8 cellular contexts compared by ENCODE assay signal in the genomic region with DNA sequence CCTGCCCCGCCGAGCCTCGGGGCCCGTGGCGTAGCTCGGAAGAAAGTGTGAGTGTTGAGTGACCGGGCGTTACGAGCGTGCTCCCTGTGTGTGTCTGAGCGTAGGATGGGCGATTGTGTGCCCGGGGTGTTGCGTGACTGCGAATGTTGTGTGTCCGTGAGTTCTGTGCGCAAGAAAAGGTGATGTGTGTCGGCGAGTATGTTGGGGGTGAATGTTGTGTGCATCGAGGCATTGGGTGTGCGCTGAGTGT. TPM values are rescaled to one million over a fixed set of nuclear protein-coding genes. Genes with fewer than 3 reads are reported as not detected.
DNase-seq lines count a peak whose midpoint lies in the region; ATAC-seq and TF ChIP-seq lines count a peak whose summit lies in the region.

No MANE protein-coding gene starts in this region.

- H3K4me1 ChIP-seq in gastroesophageal sphincter: peaks cover 0 to 29% (median 9%) of the 10 kb centered on the region in 3 donors

- no peaks in the 10 kb centered on the region for H3F3A ChIP-seq in SU-DHL-6 (ENCODE audit: insufficient read depth)

- H3K79me2 ChIP-seq in SU-DHL-6 (ENCODE audit: insufficient read depth, low read length): no peaks in the 10 kb centered on the region

- H3K4me2 ChIP-seq in SU-DHL-6 (ENCODE audit: low read depth, low read length, poor library complexity, severe bottlenecking): peak overlapping the region; percentile 40

- ATAC-seq in gastroesophageal sphincter (no peak), GM21390 (IDR thresholded peaks at IDR 0.05; ENCODE audit: unreplicated experiment) (no peak), GM21529 (IDR thresholded peaks at IDR 0.05; ENCODE audit: unreplicated experiment) (no peak)

- H3K9me2 ChIP-seq in SU-DHL-6 (replicated peaks; ENCODE audit: insufficient read depth, low read length): no peaks in the 10 kb centered on the region

- no peaks in the 10 kb centered on the region for H4K20me1 ChIP-seq in SU-DHL-6 (ENCODE audit: low read depth, low read length)

- no peak for TF ChIP-seq CTCF in GM12875 (IDR thresholded peaks at IDR 0.05; ENCODE audit: borderline replicate concordance, insufficient read depth, low read depth, low read length)
- TF ChIP-seq CTCF in SU-DHL-6 (IDR thresholded peaks at IDR 0.05; ENCODE audit: insufficient read depth, low read length, poor library complexity, severe bottlenecking): no peak
- TF ChIP-seq CTCF in gastroesophageal sphincter (IDR thresholded peaks at IDR 0.05): no peak

- TF ChIP-seq POLR2A in gastroesophageal sphincter (IDR thresholded peaks at IDR 0.05): no peak

- DNase-seq in skeletal muscle cell (ENCODE audit: low read depth) (no peak), NCI-H2029 treated with DMSO at 0.1 percent for 48 hours (lab: John Stamatoyannopoulos, UW) (no peak), medulla oblongata (ENCODE audit: extremely low spot score) (no peak)

- H3K27me3 ChIP-seq in SU-DHL-6 (ENCODE audit: low read length) (no peaks in the 10 kb centered on the region), gastroesophageal sphincter (peaks cover 56% of the 10 kb centered on the region)

- H3K36me3 ChIP-seq in SU-DHL-6 (ENCODE audit: low read length) (no peaks in the 10 kb centered on the region), gastroesophageal sphincter (no peaks in the 10 kb centered on the region)

- H3K4me3 ChIP-seq in GM12875 (ENCODE audit: low read depth, low read length): peak overlapping the region; percentile 2
- peak overlapping the region; percentile 25 for H3K4me3 ChIP-seq in SU-DHL-6 (ENCODE audit: insufficient read depth, low read length, poor library complexity, severe bottlenecking)
- peak overlapping the region; percentile 34 to 73 for H3K4me3 ChIP-seq in gastroesophageal sphincter
- peak overlapping the region; percentile 90 for H3K4me3 ChIP-seq in skeletal muscle cell (ENCODE audit: low read depth, low read length)

- no peak overlapping the region for H3K27ac ChIP-seq in SU-DHL-6 (ENCODE audit: low read depth, low read length)
- H3K27ac ChIP-seq in gastroesophageal sphincter: peak overlapping the region in 3 of 4 donors; percentile 76 to 82 (median 78)

- WGBS in gastroesophageal sphincter (ENCODE audit: low coverage in 1 of 2), 2 donors: 0% methylated on average over 4 of the region's 21 CpGs; no CpG with 5 or more reads in 1 of the 2 donors

- H3K9ac ChIP-seq in SU-DHL-6 (ENCODE audit: low read length): no peak overlapping the region

- H3K9me3 ChIP-seq in SU-DHL-6 (ENCODE audit: insufficient read depth, low read length) (no peaks in the 10 kb centered on the region), gastroesophageal sphincter (no peaks in the 10 kb centered on the region)

- no peak for TF ChIP-seq EP300 in gastroesophageal sphincter (IDR thresholded peaks at IDR 0.05)

- no peak overlapping the region for H2AFZ ChIP-seq in SU-DHL-6 (ENCODE audit: low read depth, low read length, severe bottlenecking)

RNA-seq across cellular contexts. Expression of a gene that starts 0.3 kb away (rescaled TPM):
- 10 to 100 TPM; 11.1 to 30.5 (median 23.7) TPM for total RNA-seq in gastroesophageal sphincter

RNA-seq across cellular contexts. Expression of a gene that starts 5.9 kb away (rescaled TPM):
- total RNA-seq in gastroesophageal sphincter: 10 to 100 TPM in 3 of 4 donors, 1 to 10 TPM in 1; 8.2 to 17.1 (median 12.9) TPM

RNA-seq across cellular contexts. Expression of a gene that starts 55.0 kb away (rescaled TPM):
- 100 to 1,000 TPM in 1 of 4 donors, 10 to 100 TPM in 3; 82.7 to 112 (median 96.8) TPM for total RNA-seq in gastroesophageal sphincter

Comparison
In these comparisons a context has a peak if more than half of its experiments do, and no peak if none do; other contexts are left out.
1. H3K4me3 ChIP-seq: peak in every context shown above with its lines; median percentile 90 in skeletal muscle cell; 54 in gastroesophageal sphincter; 25 in SU-DHL-6; 2 in GM12875.